In the genomic region with DNA sequence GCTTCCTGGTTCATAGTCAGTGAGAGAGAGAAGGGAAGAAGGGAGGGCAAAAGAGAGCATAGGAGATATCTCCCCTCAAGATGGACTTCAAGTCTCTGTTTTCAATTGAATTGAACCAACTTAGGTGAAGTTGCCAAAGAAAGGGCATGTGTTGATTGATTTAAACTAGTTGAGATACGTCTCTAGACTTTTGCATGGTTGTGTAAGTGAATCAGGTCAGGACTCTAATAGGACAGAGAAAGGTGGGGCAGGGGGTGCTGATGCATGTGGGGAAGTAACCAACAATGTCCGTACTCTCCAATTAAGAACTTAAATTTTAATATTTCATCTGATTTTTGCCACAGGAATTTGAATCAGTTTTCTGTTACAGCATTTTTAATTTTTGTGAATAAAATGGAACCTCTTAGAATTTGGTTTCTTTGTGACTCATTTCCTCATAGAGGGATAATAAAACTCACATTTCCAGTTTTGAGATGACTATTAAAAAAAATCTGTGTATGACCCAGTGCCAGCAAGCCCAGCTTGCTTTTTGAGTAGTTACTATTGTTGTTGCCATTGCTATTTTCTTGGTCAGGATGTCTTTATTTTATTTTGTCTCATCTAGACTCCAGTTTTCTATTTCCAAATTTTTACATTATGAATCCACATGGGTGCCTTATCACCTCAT, we compare ENCODE assay signal across 15 cellular contexts. TPM values are rescaled to one million over a fixed set of nuclear protein-coding genes. Genes with fewer than 3 reads are reported as not detected.
DNase-seq lines count a peak whose midpoint lies in the region; ATAC-seq and TF ChIP-seq lines count a peak whose summit lies in the region.
"Had no signal": no experiment of that assay in that cellular context is flagged by ENCODE, and none has a peak within 500 bp of the region (broad histone marks: within the 10 kb centered on the region; RNA-seq: fewer than 3 reads in every experiment).

No MANE protein-coding gene starts in this region.

- peak; percentile 49 for ATAC-seq in SK-N-SH treated with all-trans-retinoic acid at 6 μM for 48 hours
- ATAC-seq in natural killer cell: no peak

- peak overlapping the region; percentile 3 for H2AFZ ChIP-seq in fibroblast of lung (ENCODE audit: low read length)

- peak overlapping the region; percentile 26 for H3K4me2 ChIP-seq in fibroblast of lung (ENCODE audit: extremely low read depth, insufficient read depth, low read length)

- H3K27me3 Mint-ChIP-seq in natural killer cell (ENCODE audit: low read depth in 2 of 2): no peaks in the 10 kb centered on the region

- H3K4me3 ChIP-seq in fibroblast of lung (replicated peaks in 1 of 4; ENCODE audit: control extremely low read depth in 1 of 4, insufficient read depth in 1 of 4, low read depth in 3 of 4, low read length in 4 of 4) (no peak overlapping the region), suprapubic skin (no peak overlapping the region)

- peaks cover 7% of the 10 kb centered on the region for H3K4me1 ChIP-seq in fibroblast of lung (ENCODE audit: control insufficient read depth, extremely low read depth, insufficient read depth, low read length)
- H3K4me1 ChIP-seq in suprapubic skin: no peaks in the 10 kb centered on the region

- DNase-seq in HCEC 1CT (peak; percentile 34), fibroblast of lung (ENCODE audit: low read depth in 2 of 2) (peak; percentile 29 to 39), suprapubic skin (ENCODE audit: low spot score in 2 of 2) (no peak), SHP77 (lab: John Stamatoyannopoulos, UW) (no peak), natural killer cell (no peak)
- no peak for DNase-seq in activated CD4-positive, alpha-beta T cell treated with anti-CD3 and anti-CD28 coated beads, Interleukin-2, amount 50 U/mL, for 1 hour
- DNase-seq: anterior cingulate cortex; C1 segment of cervical spinal cord; hippocampal formation; MM.1S; NCI-H187; NCI-H446; NK-92 treated with Interleukin-12 subunit alpha and Interleukin-12 subunit beta, amount 100 ng/mL, for 24 hours; stimulated activated CD4-positive, alpha-beta T cell treated with anti-CD3 and anti-CD28 coated beads, Interleukin-12 subunit alpha, Interleukin-12 subunit beta, amount 100 ng/mL, for 4 hours had no signal

- H3K4me1 Mint-ChIP-seq in natural killer cell: no peaks in the 10 kb centered on the region

- H3K4me3 Mint-ChIP-seq in natural killer cell: no peak overlapping the region

- 38% methylated on average over 2 of the region's 2 CpGs for WGBS in suprapubic skin

- H3K27ac Mint-ChIP-seq in natural killer cell: no peak overlapping the region

- no peaks in the 10 kb centered on the region for H3K36me3 ChIP-seq in fibroblast of lung (ENCODE audit: control insufficient read depth, insufficient read depth, low read length)
- H3K36me3 ChIP-seq in suprapubic skin: no peaks in the 10 kb centered on the region

- H3K27me3 ChIP-seq in fibroblast of lung (ENCODE audit: control insufficient read depth, insufficient read depth, low read length) (no peaks in the 10 kb centered on the region), suprapubic skin (no peaks in the 10 kb centered on the region)

- intact Hi-C loops in natural killer cell (cut with micrococcal nuclease): no loop called here

- H3K27ac ChIP-seq in fibroblast of lung (ENCODE audit: insufficient read depth, low read length): no peak overlapping the region
- peak overlapping the region; percentile 14 for H3K27ac ChIP-seq in suprapubic skin

- H3K9me3 ChIP-seq in fibroblast of lung (ENCODE audit: control insufficient read depth, insufficient read depth, low read depth, low read length) (no peaks in the 10 kb centered on the region), suprapubic skin (no peaks in the 10 kb centered on the region)

- H3K9ac ChIP-seq in fibroblast of lung (ENCODE audit: insufficient read depth, low read length): no peak overlapping the region

- H3K79me2 ChIP-seq in fibroblast of lung (ENCODE audit: control insufficient read depth, insufficient read depth, low read length): no peaks in the 10 kb centered on the region

- TF ChIP-seq EP300 in suprapubic skin (IDR thresholded peaks at IDR 0.05): no peak

- H3K9me3 Mint-ChIP-seq in natural killer cell: peaks cover 5 to 7% of the 10 kb centered on the region in 2 donors

- H3K36me3 Mint-ChIP-seq in natural killer cell: no peaks in the 10 kb centered on the region

- TF ChIP-seq POLR2A in suprapubic skin (IDR thresholded peaks at IDR 0.05): no peak

- H4K20me1 ChIP-seq in fibroblast of lung (ENCODE audit: control insufficient read depth, extremely low read depth, insufficient read depth, low read length): no peaks in the 10 kb centered on the region

- no peak for TF ChIP-seq CTCF in fibroblast of lung (conservative IDR thresholded peaks at IDR 0.05 in 1 of 2, IDR thresholded peaks at IDR 0.05 in 1 of 2; ENCODE audit: low read depth in 1 of 2, low read length in 2 of 2)
- TF ChIP-seq CTCF in suprapubic skin (IDR thresholded peaks at IDR 0.05): no peak
- no peak for TF ChIP-seq CTCF in natural killer cell (IDR thresholded peaks at IDR 0.05)

TF ChIP-seq in SK-N-SH treated with all-trans-retinoic acid at 6 μM for 48 hours, 23 proteins besides CTCF, POLR2A, EP300 and RAD21 (continues in another document):
- TF ChIP-seq, protein P1, sequence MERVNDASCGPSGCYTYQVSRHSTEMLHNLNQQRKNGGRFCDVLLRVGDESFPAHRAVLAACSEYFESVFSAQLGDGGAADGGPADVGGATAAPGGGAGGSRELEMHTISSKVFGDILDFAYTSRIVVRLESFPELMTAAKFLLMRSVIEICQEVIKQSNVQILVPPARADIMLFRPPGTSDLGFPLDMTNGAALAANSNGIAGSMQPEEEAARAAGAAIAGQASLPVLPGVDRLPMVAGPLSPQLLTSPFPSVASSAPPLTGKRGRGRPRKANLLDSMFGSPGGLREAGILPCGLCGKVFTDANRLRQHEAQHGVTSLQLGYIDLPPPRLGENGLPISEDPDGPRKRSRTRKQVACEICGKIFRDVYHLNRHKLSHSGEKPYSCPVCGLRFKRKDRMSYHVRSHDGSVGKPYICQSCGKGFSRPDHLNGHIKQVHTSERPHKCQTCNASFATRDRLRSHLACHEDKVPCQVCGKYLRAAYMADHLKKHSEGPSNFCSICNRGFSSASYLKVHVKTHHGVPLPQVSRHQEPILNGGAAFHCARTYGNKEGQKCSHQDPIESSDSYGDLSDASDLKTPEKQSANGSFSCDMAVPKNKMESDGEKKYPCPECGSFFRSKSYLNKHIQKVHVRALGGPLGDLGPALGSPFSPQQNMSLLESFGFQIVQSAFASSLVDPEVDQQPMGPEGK (CRISPR knock-in tag; IDR thresholded peaks at IDR 0.05; ENCODE audit: borderline replicate concordance): no peak
- TF ChIP-seq SNAI2 (CRISPR knock-in tag; IDR thresholded peaks at IDR 0.05) (no peak), ZFP30 (CRISPR knock-in tag; IDR thresholded peaks at IDR 0.05) (no peak), ARNTL (CRISPR knock-in tag; IDR thresholded peaks at IDR 0.05; ENCODE audit: borderline replicate concordance, low read depth) (no peak), ZNF8 (CRISPR knock-in tag; IDR thresholded peaks at IDR 0.05) (no peak), ESRRG (CRISPR knock-in tag; IDR thresholded peaks at IDR 0.05) (no peak), GLIS3 (CRISPR knock-in tag; IDR thresholded peaks at IDR 0.05) (no peak), ZNF70 (CRISPR knock-in tag; IDR thresholded peaks at IDR 0.05) (no peak), ZC3H10 (CRISPR knock-in tag; IDR thresholded peaks at IDR 0.05) (no peak), TOX (CRISPR knock-in tag; IDR thresholded peaks at IDR 0.05; ENCODE audit: borderline replicate concordance) (no peak)
- TF ChIP-seq, protein P2, sequence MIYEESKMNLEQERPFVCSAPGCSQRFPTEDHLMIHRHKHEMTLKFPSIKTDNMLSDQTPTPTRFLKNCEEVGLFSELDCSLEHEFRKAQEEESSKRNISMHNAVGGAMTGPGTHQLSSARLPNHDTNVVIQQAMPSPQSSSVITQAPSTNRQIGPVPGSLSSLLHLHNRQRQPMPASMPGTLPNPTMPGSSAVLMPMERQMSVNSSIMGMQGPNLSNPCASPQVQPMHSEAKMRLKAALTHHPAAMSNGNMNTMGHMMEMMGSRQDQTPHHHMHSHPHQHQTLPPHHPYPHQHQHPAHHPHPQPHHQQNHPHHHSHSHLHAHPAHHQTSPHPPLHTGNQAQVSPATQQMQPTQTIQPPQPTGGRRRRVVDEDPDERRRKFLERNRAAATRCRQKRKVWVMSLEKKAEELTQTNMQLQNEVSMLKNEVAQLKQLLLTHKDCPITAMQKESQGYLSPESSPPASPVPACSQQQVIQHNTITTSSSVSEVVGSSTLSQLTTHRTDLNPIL (CRISPR knock-in tag; IDR thresholded peaks at IDR 0.05; ENCODE audit: low read depth): no peak
- TF ChIP-seq, protein P3, sequence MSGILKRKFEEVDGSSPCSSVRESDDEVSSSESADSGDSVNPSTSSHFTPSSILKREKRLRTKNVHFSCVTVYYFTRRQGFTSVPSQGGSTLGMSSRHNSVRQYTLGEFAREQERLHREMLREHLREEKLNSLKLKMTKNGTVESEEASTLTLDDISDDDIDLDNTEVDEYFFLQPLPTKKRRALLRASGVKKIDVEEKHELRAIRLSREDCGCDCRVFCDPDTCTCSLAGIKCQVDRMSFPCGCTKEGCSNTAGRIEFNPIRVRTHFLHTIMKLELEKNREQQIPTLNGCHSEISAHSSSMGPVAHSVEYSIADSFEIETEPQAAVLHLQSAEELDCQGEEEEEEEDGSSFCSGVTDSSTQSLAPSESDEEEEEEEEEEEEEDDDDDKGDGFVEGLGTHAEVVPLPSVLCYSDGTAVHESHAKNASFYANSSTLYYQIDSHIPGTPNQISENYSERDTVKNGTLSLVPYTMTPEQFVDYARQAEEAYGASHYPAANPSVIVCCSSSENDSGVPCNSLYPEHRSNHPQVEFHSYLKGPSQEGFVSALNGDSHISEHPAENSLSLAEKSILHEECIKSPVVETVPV (CRISPR knock-in tag; IDR thresholded peaks at IDR 0.05): no peak
- TF ChIP-seq, protein P4, sequence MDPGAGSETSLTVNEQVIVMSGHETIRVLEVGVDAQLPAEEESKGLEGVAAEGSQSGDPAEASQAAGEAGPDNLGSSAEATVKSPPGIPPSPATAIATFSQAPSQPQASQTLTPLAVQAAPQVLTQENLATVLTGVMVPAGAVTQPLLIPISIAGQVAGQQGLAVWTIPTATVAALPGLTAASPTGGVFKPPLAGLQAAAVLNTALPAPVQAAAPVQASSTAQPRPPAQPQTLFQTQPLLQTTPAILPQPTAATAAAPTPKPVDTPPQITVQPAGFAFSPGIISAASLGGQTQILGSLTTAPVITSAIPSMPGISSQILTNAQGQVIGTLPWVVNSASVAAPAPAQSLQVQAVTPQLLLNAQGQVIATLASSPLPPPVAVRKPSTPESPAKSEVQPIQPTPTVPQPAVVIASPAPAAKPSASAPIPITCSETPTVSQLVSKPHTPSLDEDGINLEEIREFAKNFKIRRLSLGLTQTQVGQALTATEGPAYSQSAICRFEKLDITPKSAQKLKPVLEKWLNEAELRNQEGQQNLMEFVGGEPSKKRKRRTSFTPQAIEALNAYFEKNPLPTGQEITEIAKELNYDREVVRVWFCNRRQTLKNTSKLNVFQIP (CRISPR knock-in tag; IDR thresholded peaks at IDR 0.05; ENCODE audit: borderline replicate concordance, low read depth): no peak

RNA-seq across cellular contexts. Expression of gene SLIT2, which starts 37.3 kb away (rescaled TPM):
- total RNA-seq in fibroblast of lung (12.6 and 21.1 TPM in 2 replicates), suprapubic skin (1 to 10 TPM; 2.5 to 4.7 (median 3.0) TPM), natural killer cell (not detected)
- polyA plus RNA-seq in fibroblast of lung: 25.8 and 27.8 TPM in 2 replicates
- polyA plus RNA-seq in fibroblast of lung (2012): 17.0 and 21.8 TPM in 2 replicates
- polyA minus RNA-seq in fibroblast of lung (ENCODE audit: low replicate concordance): 23.5 and 23.8 TPM in 2 replicates

Comparison
In these comparisons a context has a peak if more than half of its experiments do, and no peak if none do; other contexts are left out.
1. DNase-seq: peak in HCEC 1CT (single experiment) and fibroblast of lung (2 of 2); none in suprapubic skin (0 of 2), SHP77 (0 of 2), activated CD4-positive, alpha-beta T cell treated with anti-CD3 and anti-CD28 coated beads, Interleukin-2, amount 50 U/mL, for 1 hour (single experiment) and natural killer cell (single experiment).